ENCODE assay signal across 12 cellular contexts in genomic region chr10:117762819-117763172, GRCh38.
DNase-seq lines count a peak whose midpoint lies in the region; ATAC-seq and TF ChIP-seq lines count a peak whose summit lies in the region.
"Had no signal": no experiment of that assay in that cellular context is flagged by ENCODE, and none has a peak within 500 bp of the region (broad histone marks: within the 10 kb centered on the region; RNA-seq: fewer than 3 reads in every experiment).

No MANE protein-coding gene starts in this region.

- POLR2A ChIA-PET in PC-9 (lab: Charles Lee; ENCODE audit: unreplicated experiment): no interaction called here

- BruUV-seq in PC-9 (replicated peaks; lab: Mats Ljungman, UMichigan): no TSS peak

- TF ChIP-seq CTCF in AG10803 (conservative IDR thresholded peaks at IDR 0.05; ENCODE audit: low read length) (no peak; the same call in 1 of the 2 replicates), PC-9 (conservative IDR thresholded peaks at IDR 0.05) (no peak), fibroblast of villous mesenchyme (IDR thresholded peaks at IDR 0.05; ENCODE audit: insufficient read depth, low read depth, low read length) (no peak)

- peaks cover 46% of the 10 kb centered on the region for H3K27me3 ChIP-seq in PC-9 (ENCODE audit: insufficient read depth, low read depth)

- H3K4me2 ChIP-seq in PC-9: 0 out of 2 replicates have a peak overlapping the region, but pooled peaks have one; percentile 7

- H3K4me1 Mint-ChIP-seq in stimulated activated effector memory CD8-positive, alpha-beta T cell treated with anti-CD3 and anti-CD28 coated beads, Interleukin-12 subunit alpha, Interleukin-12 subunit beta, amount 100 ng/mL, for 72 hours: no peaks in the 10 kb centered on the region
- H3K4me1 Mint-ChIP-seq: CD4-positive, CD25-positive, alpha-beta regulatory T cell had no signal

- no peak overlapping the region for H3K27ac ChIP-seq in PC-9
- H3K27ac ChIP-seq: pancreas had no signal

- H3K36me3 ChIP-seq in PC-9 (ENCODE audit: low read depth): no peaks in the 10 kb centered on the region
- H3K36me3 ChIP-seq: pancreas had no signal

- H4K20me1 ChIP-seq in PC-9 (ENCODE audit: insufficient read depth): no peaks in the 10 kb centered on the region

- H3K4me3 ChIP-seq in AG10803 (ENCODE audit: low read length) (no peak overlapping the region), PC-9 (no peak overlapping the region), fibroblast of villous mesenchyme (ENCODE audit: low read depth, low read length) (no peak overlapping the region)
- H3K4me3 ChIP-seq: pancreas had no signal

- H3K4me1 ChIP-seq in PC-9 (replicated peaks; ENCODE audit: insufficient read depth): no peaks in the 10 kb centered on the region
- H3K4me1 ChIP-seq: pancreas had no signal

- no peaks in the 10 kb centered on the region for H3F3A ChIP-seq in PC-9 (ENCODE audit: insufficient read depth, low read depth)

- H3K36me3 Mint-ChIP-seq in stimulated activated effector memory CD8-positive, alpha-beta T cell treated with anti-CD3 and anti-CD28 coated beads, Interleukin-12 subunit alpha, Interleukin-12 subunit beta, amount 100 ng/mL, for 72 hours: no peaks in the 10 kb centered on the region
- H3K36me3 Mint-ChIP-seq: activated naive CD8-positive, alpha-beta T cell; CD4-positive, CD25-positive, alpha-beta regulatory T cell had no signal

- intact Hi-C loops in PC-9 (cut with micrococcal nuclease; ENCODE audit: unreplicated experiment): no loop called here

- CTCF ChIA-PET in PC-9 (lab: Charles Lee): no interaction called here

- no peak overlapping the region for H3K27ac Mint-ChIP-seq in stimulated activated effector memory CD8-positive, alpha-beta T cell treated with anti-CD3 and anti-CD28 coated beads, Interleukin-12 subunit alpha, Interleukin-12 subunit beta, amount 100 ng/mL, for 72 hours
- H3K27ac Mint-ChIP-seq: activated naive CD8-positive, alpha-beta T cell; CD4-positive, CD25-positive, alpha-beta regulatory T cell had no signal

- H3K9me3 ChIP-seq in PC-9 (ENCODE audit: insufficient read depth, low read depth): no peaks in the 10 kb centered on the region
- H3K9me3 ChIP-seq: pancreas had no signal

- ATAC-seq in stimulated activated effector memory CD8-positive, alpha-beta T cell treated with anti-CD3 and anti-CD28 coated beads, Interleukin-12 subunit alpha, Interleukin-12 subunit beta, amount 100 ng/mL, for 72 hours: no peak

- H2AFZ ChIP-seq in PC-9: no peak overlapping the region

- no peaks in the 10 kb centered on the region for H3K9me2 ChIP-seq in PC-9 (ENCODE audit: insufficient read depth)

- H3K79me2 ChIP-seq in PC-9 (ENCODE audit: low read depth): no peaks in the 10 kb centered on the region

- peaks cover 3% of the 10 kb centered on the region for H3K9me3 Mint-ChIP-seq in stimulated activated effector memory CD8-positive, alpha-beta T cell treated with anti-CD3 and anti-CD28 coated beads, Interleukin-12 subunit alpha, Interleukin-12 subunit beta, amount 100 ng/mL, for 72 hours

- H3K4me3 Mint-ChIP-seq in stimulated activated effector memory CD8-positive, alpha-beta T cell treated with anti-CD3 and anti-CD28 coated beads, Interleukin-12 subunit alpha, Interleukin-12 subunit beta, amount 100 ng/mL, for 72 hours: no peak overlapping the region
- H3K4me3 Mint-ChIP-seq: activated naive CD8-positive, alpha-beta T cell; CD4-positive, CD25-positive, alpha-beta regulatory T cell had no signal

- DNase-seq in AG10803 (ENCODE audit: low read depth) (peak; percentile 84), H4 (ENCODE audit: low spot score) (peak; percentile 64), PC-9 (no peak), fibroblast of villous mesenchyme (ENCODE audit: low read depth) (peak; percentile 48), hypothalamus (lab: John Stamatoyannopoulos, UW) (no peak), pons (ENCODE audit: low spot score) (no peak)
- DNase-seq in stimulated activated effector memory CD8-positive, alpha-beta T cell treated with anti-CD3 and anti-CD28 coated beads, Interleukin-12 subunit alpha, Interleukin-12 subunit beta, amount 100 ng/mL, for 72 hours (ENCODE audit: low spot score in 2 of 2): no peak
- DNase-seq: CD4-positive, CD25-positive, alpha-beta regulatory T cell; head of caudate nucleus; kidney glomerular epithelial cell had no signal

Comparison
In these comparisons a context has a peak if more than half of its experiments do, and no peak if none do; other contexts are left out.
1. DNase-seq: peak in AG10803 (single experiment), H4 (single experiment) and fibroblast of villous mesenchyme (single experiment); none in PC-9 (0 of 2), stimulated activated effector memory CD8-positive, alpha-beta T cell treated with anti-CD3 and anti-CD28 coated beads, Interleukin-12 subunit alpha, Interleukin-12 subunit beta, amount 100 ng/mL, for 72 hours (0 of 2), hypothalamus (0 of 51) and pons (single experiment).